In genomic region chr6:90479603-90479926, GRCh38 we compare ENCODE assay signal across 16 cellular contexts.
A peak's percentile ranks its signal among the peaks of the same experiment; 100 is the strongest.
DNase-seq lines count a peak whose midpoint lies in the region; ATAC-seq and TF ChIP-seq lines count a peak whose summit lies in the region.
"Had no signal": no experiment of that assay in that cellular context is flagged by ENCODE, and none has a peak within 500 bp of the region (broad histone marks: within the 10 kb centered on the region; RNA-seq: fewer than 3 reads in every experiment).

No MANE protein-coding gene starts in this region.

- peak overlapping the region; percentile 84 for H3K27ac Mint-ChIP-seq in activated naive CD8-positive, alpha-beta T cell
- H3K27ac Mint-ChIP-seq in activated naive CD8-positive, alpha-beta T cell treated with anti-CD3 and anti-CD28 coated beads, Interleukin-2, amount 50 U/mL, for 24 hours: no peak overlapping the region
- peak overlapping the region; percentile 91 for H3K27ac Mint-ChIP-seq in memory B cell
- H3K27ac Mint-ChIP-seq: dendritic cell treated with granulocyte-macrophage colony-stimulating factor and Interleukin-4, amounts not matched to agents 40 ng/mL and 50 ng/mL, for 4 days had no signal

- H3K27me3 ChIP-seq in RWPE2 (ENCODE audit: insufficient read depth, poor library complexity, severe bottlenecking): no peaks in the 10 kb centered on the region
- H3K27me3 ChIP-seq in effector memory CD4-positive, alpha-beta T cell (replicated peaks; ENCODE audit: control insufficient read depth, insufficient read depth, low read length, poor library complexity, severe bottlenecking): no peaks in the 10 kb centered on the region
- H3K27me3 ChIP-seq: BLaER1, cardiac muscle cell, vagina had no signal

- H3K9me3 Mint-ChIP-seq in activated naive CD8-positive, alpha-beta T cell (ENCODE audit: low read depth): no peaks in the 10 kb centered on the region
- H3K9me3 Mint-ChIP-seq in activated naive CD8-positive, alpha-beta T cell treated with anti-CD3 and anti-CD28 coated beads, Interleukin-2, amount 50 U/mL, for 24 hours: peaks cover 10% of the 10 kb centered on the region
- no peaks in the 10 kb centered on the region for H3K9me3 Mint-ChIP-seq in memory B cell

- peak; percentile 71 for TF ChIP-seq CTCF in RWPE2 (IDR thresholded peaks at IDR 0.05; ENCODE audit: poor library complexity, severe bottlenecking)

- H3K4me3 ChIP-seq in RWPE2 (ENCODE audit: severe bottlenecking): no peak overlapping the region
- H3K4me3 ChIP-seq in effector memory CD4-positive, alpha-beta T cell (ENCODE audit: insufficient read depth, low read depth, low read length, poor library complexity, severe bottlenecking): no peak overlapping the region
- H3K4me3 ChIP-seq: BLaER1, cardiac muscle cell, lung, skin epidermis, thoracic aorta, vagina had no signal

- peaks cover 10% of the 10 kb centered on the region for H3K4me1 ChIP-seq in RWPE2 (ENCODE audit: insufficient read depth, poor library complexity, severe bottlenecking)
- peaks cover 7% of the 10 kb centered on the region for H3K4me1 ChIP-seq in effector memory CD4-positive, alpha-beta T cell (ENCODE audit: control insufficient read depth, insufficient read depth, low read length, poor library complexity, severe bottlenecking)

- DNase-seq in activated naive CD8-positive, alpha-beta T cell treated with anti-CD3 and anti-CD28 coated beads, Interleukin-2, amount 50 U/mL, for 24 hours: no peak
- DNase-seq in RWPE2 (ENCODE audit: low spot score): no peak
- DNase-seq in memory B cell (ENCODE audit: low spot score in 2 of 2): no peak
- peak; percentile 24 for DNase-seq in superior temporal gyrus (ENCODE audit: extremely low spot score)
- DNase-seq in NCI-H2107 treated with DMSO at 0.1 percent for 48 hours (lab: John Stamatoyannopoulos, UW; ENCODE audit: unreplicated experiment): no peak
- no peak for DNase-seq in effector memory CD4-positive, alpha-beta T cell
- no peak for DNase-seq in DMS 273 treated with DMSO at 0.1 percent for 48 hours (lab: John Stamatoyannopoulos, UW)

- no peak overlapping the region for H3K27ac ChIP-seq in RWPE2 (ENCODE audit: poor library complexity, severe bottlenecking)
- H3K27ac ChIP-seq in effector memory CD4-positive, alpha-beta T cell (ENCODE audit: insufficient read depth, low read length, poor library complexity, severe bottlenecking): no peak overlapping the region
- H3K27ac ChIP-seq: BLaER1, cardiac muscle cell, thoracic aorta had no signal

- no peak overlapping the region for H3K4me3 Mint-ChIP-seq in activated naive CD8-positive, alpha-beta T cell
- H3K4me3 Mint-ChIP-seq in activated naive CD8-positive, alpha-beta T cell treated with anti-CD3 and anti-CD28 coated beads, Interleukin-2, amount 50 U/mL, for 24 hours: no peak overlapping the region
- no peak overlapping the region for H3K4me3 Mint-ChIP-seq in memory B cell
- H3K4me3 Mint-ChIP-seq: dendritic cell treated with granulocyte-macrophage colony-stimulating factor and Interleukin-4, amounts not matched to agents 40 ng/mL and 50 ng/mL, for 4 days; WTC11 had no signal

- H3K4me1 Mint-ChIP-seq in activated naive CD8-positive, alpha-beta T cell (ENCODE audit: low read depth): peaks cover 48% of the 10 kb centered on the region
- H3K4me1 Mint-ChIP-seq in activated naive CD8-positive, alpha-beta T cell treated with anti-CD3 and anti-CD28 coated beads, Interleukin-2, amount 50 U/mL, for 24 hours: peaks cover 58% of the 10 kb centered on the region
- peaks cover 9% of the 10 kb centered on the region for H3K4me1 Mint-ChIP-seq in memory B cell

- H3K27me3 Mint-ChIP-seq in activated naive CD8-positive, alpha-beta T cell: no peaks in the 10 kb centered on the region
- no peaks in the 10 kb centered on the region for H3K27me3 Mint-ChIP-seq in activated naive CD8-positive, alpha-beta T cell treated with anti-CD3 and anti-CD28 coated beads, Interleukin-2, amount 50 U/mL, for 24 hours
- no peaks in the 10 kb centered on the region for H3K27me3 Mint-ChIP-seq in memory B cell
- H3K27me3 Mint-ChIP-seq: dendritic cell treated with granulocyte-macrophage colony-stimulating factor and Interleukin-4, amounts not matched to agents 40 ng/mL and 50 ng/mL, for 4 days had no signal

- no peaks in the 10 kb centered on the region for H3K36me3 Mint-ChIP-seq in activated naive CD8-positive, alpha-beta T cell
- no peaks in the 10 kb centered on the region for H3K36me3 Mint-ChIP-seq in activated naive CD8-positive, alpha-beta T cell treated with anti-CD3 and anti-CD28 coated beads, Interleukin-2, amount 50 U/mL, for 24 hours (ENCODE audit: low read depth)
- no peaks in the 10 kb centered on the region for H3K36me3 Mint-ChIP-seq in memory B cell
- H3K36me3 Mint-ChIP-seq: WTC11 had no signal

- no peaks in the 10 kb centered on the region for H3K36me3 ChIP-seq in RWPE2 (ENCODE audit: low read depth)
- H3K36me3 ChIP-seq in effector memory CD4-positive, alpha-beta T cell (ENCODE audit: control insufficient read depth, insufficient read depth, low read length): no peaks in the 10 kb centered on the region
- H3K36me3 ChIP-seq: BLaER1, cardiac muscle cell, thoracic aorta, vagina had no signal

- ATAC-seq in activated naive CD8-positive, alpha-beta T cell treated with anti-CD3 and anti-CD28 coated beads, Interleukin-2, amount 50 U/mL, for 24 hours: no peak
- ATAC-seq in RWPE2 (ENCODE audit: low read depth) (no peak), memory B cell (ENCODE audit: low read depth) (no peak)

- no peaks in the 10 kb centered on the region for H3K9me3 ChIP-seq in RWPE2 (ENCODE audit: severe bottlenecking)
- H3K9me3 ChIP-seq in effector memory CD4-positive, alpha-beta T cell (ENCODE audit: control insufficient read depth, low read length): no peaks in the 10 kb centered on the region
- H3K9me3 ChIP-seq: BLaER1, thoracic aorta, vagina had no signal
